Comparison of ENCODE assay signal across 1 cellular context in the genomic region with DNA sequence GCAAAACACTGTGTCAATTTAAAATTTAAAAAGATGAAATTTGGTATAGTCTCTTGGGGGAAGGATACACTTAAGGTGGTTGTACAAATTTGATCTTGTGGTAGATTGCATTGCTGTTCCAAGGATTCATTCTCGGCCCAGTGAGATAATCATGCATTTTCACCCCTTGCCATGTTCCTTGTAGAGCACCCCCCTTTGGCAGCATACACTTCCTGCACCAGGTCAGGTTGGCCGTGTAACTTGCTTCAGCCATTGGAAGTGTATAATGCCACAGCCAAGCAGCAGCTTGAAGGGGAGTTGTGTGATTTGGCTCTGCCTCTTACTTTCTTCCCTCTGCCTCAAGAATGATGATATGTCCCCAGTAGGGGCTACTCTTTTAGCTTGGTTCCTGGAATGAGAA.
A peak's percentile ranks its signal among the peaks of the same experiment; 100 is the strongest.
TF ChIP-seq lines count a peak whose summit lies in the region.

No MANE protein-coding gene starts in this region.

TF ChIP-seq in H1, 55 proteins besides CTCF, POLR2A, EP300 and RAD21:
- TF ChIP-seq YY1 (IDR thresholded peaks at IDR 0.05; ENCODE audit: low read depth, low read length) (0 out of 2 replicates have a peak, but pooled peaks have one; percentile 53), RXRA (IDR thresholded peaks at IDR 0.05; ENCODE audit: insufficient read depth, low read depth, low read length) (no peak)
- TF ChIP-seq, protein P1, sequence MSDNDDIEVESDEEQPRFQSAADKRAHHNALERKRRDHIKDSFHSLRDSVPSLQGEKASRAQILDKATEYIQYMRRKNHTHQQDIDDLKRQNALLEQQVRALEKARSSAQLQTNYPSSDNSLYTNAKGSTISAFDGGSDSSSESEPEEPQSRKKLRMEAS (IDR thresholded peaks at IDR 0.05): 0 out of 2 replicates have a peak, but pooled peaks have one; percentile 22
